34 cellular contexts compared by ENCODE assay signal in genomic region chr13:85434927-85435326, GRCh38.
"Had no signal": no experiment of that assay in that cellular context is flagged by ENCODE, and none has a peak within 500 bp of the region (broad histone marks: within the 10 kb centered on the region; RNA-seq: fewer than 3 reads in every experiment).

No MANE protein-coding gene starts in this region.

- H3K27ac ChIP-seq: adrenal gland, body of pancreas, breast epithelium, Peyer's patch, RWPE1, WERI-Rb-1 had no signal

- H3K4me1 ChIP-seq: adrenal gland, body of pancreas, breast epithelium, Peyer's patch had no signal

- DNase-seq: activated CD4-positive, alpha-beta memory T cell treated with anti-CD3 and anti-CD28 coated beads, Interleukin-2, amount 10 ng/mL, durations not matched to agents 7 days and 5 days; activated CD4-positive, alpha-beta T cell treated with anti-CD3 and anti-CD28 coated beads for 1 hour; activated CD4-positive, alpha-beta T cell treated with anti-CD3 and anti-CD28 coated beads for 48 hours; activated CD4-positive, CD25-positive, alpha-beta regulatory T cell; activated gamma-delta T cell; activated naive CD4-positive, alpha-beta T cell treated with anti-CD3 and anti-CD28 coated beads for 36 hours; activated T-cell treated with anti-CD3 and anti-CD28 coated beads, Interleukin-2, amount 50 U/mL, for 24 hours; adrenal gland; body of pancreas; Kasumi-1; KG1; MG63; NCI-H1048; NCI-H1105 treated with DMSO at 0.1 percent for 48 hours; NCI-H1436; NCI-H1694; NCI-H1930; NCI-H2081 treated with DMSO at 0.1 percent for 48 hours; NCI-H345; NCI-H510A; NCI-H526; NCI-H748 treated with DMSO at 0.1 percent for 48 hours; NK-92 treated with Interleukin-12 subunit alpha and Interleukin-12 subunit beta, amount 100 ng/mL, for 24 hours; PC-3; Peyer's patch; SIG-M5; T1000; WERI-Rb-1 had no signal

- H3K4me1 Mint-ChIP-seq: activated CD4-positive, alpha-beta memory T cell treated with anti-CD3 and anti-CD28 coated beads, Interleukin-2, amount 10 ng/mL, durations not matched to agents 7 days and 5 days had no signal

- H3K27me3 ChIP-seq: adrenal gland, body of pancreas, breast epithelium, MG63, Peyer's patch had no signal

- H3K9me3 ChIP-seq: body of pancreas, MG63 had no signal

- H3K9me3 Mint-ChIP-seq: activated CD4-positive, alpha-beta memory T cell treated with anti-CD3 and anti-CD28 coated beads, Interleukin-2, amount 10 ng/mL, durations not matched to agents 7 days and 5 days; activated naive CD4-positive, alpha-beta T cell treated with anti-CD3 and anti-CD28 coated beads for 36 hours; activated T-helper 2 cell treated with anti-CD3 and anti-CD28 coated beads, Interferon-gamma antibody, Interleukin-2, Interleukin-4, amounts not matched to agents 10 μg/mL and 5 μg/mL and 100 μg/mL, durations not matched to agents 14 hours and 24 hours and 36 hours had no signal

- H3K36me3 ChIP-seq: adrenal gland, breast epithelium, MG63, Peyer's patch, WERI-Rb-1 had no signal

- FAIRE-seq: astrocyte had no signal

- H3K4me3 Mint-ChIP-seq: activated CD4-positive, alpha-beta memory T cell treated with anti-CD3 and anti-CD28 coated beads, Interleukin-2, amount 10 ng/mL, durations not matched to agents 7 days and 5 days; activated naive CD4-positive, alpha-beta T cell treated with anti-CD3 and anti-CD28 coated beads for 36 hours; activated T-cell treated with anti-CD3 and anti-CD28 coated beads, Interleukin-2, amount 50 U/mL, for 24 hours had no signal

- ATAC-seq: activated naive CD4-positive, alpha-beta T cell treated with anti-CD3 and anti-CD28 coated beads, Interleukin-2, amount 50 U/mL, for 72 hours; body of pancreas; PC-3; Right ventricle myocardium inferior had no signal

- H3K36me3 Mint-ChIP-seq: activated naive CD4-positive, alpha-beta T cell treated with anti-CD3 and anti-CD28 coated beads, Interleukin-2, amount 50 U/mL, for 72 hours had no signal

- H3K27me3 Mint-ChIP-seq: activated CD4-positive, alpha-beta memory T cell treated with anti-CD3 and anti-CD28 coated beads, Interleukin-2, amount 10 ng/mL, durations not matched to agents 7 days and 5 days; activated T-cell treated with anti-CD3 and anti-CD28 coated beads, Interleukin-2, amount 50 U/mL, for 24 hours had no signal

- H3K4me3 ChIP-seq: adrenal gland, body of pancreas, breast epithelium, MG63, Peyer's patch had no signal

- H3K27ac Mint-ChIP-seq: activated CD4-positive, alpha-beta memory T cell treated with anti-CD3 and anti-CD28 coated beads, Interleukin-2, amount 10 ng/mL, durations not matched to agents 7 days and 5 days; activated naive CD4-positive, alpha-beta T cell treated with anti-CD3 and anti-CD28 coated beads for 36 hours; activated naive CD4-positive, alpha-beta T cell treated with anti-CD3 and anti-CD28 coated beads, Interleukin-2, amount 50 U/mL, for 72 hours; activated T-cell treated with anti-CD3 and anti-CD28 coated beads, Interleukin-2, amount 50 U/mL, for 24 hours; activated T-helper 2 cell treated with anti-CD3 and anti-CD28 coated beads, Interferon-gamma antibody, Interleukin-2, Interleukin-4, amounts not matched to agents 10 μg/mL and 5 μg/mL and 100 μg/mL, durations not matched to agents 14 hours and 24 hours and 36 hours had no signal
